ENCODE assay signal across 24 cellular contexts in genomic region chr9:77957652-77958051, GRCh38.
DNase-seq lines count a peak whose midpoint lies in the region; ATAC-seq, FAIRE-seq and TF ChIP-seq lines count a peak whose summit lies in the region.
"Had no signal": no experiment of that assay in that cellular context is flagged by ENCODE, and none has a peak within 500 bp of the region (broad histone marks: within the 10 kb centered on the region; RNA-seq: fewer than 3 reads in every experiment).

No MANE protein-coding gene starts in this region.

- DNase-seq in DMS 273 (lab: John Stamatoyannopoulos, UW; ENCODE audit: unreplicated experiment) = peak; percentile 55
- DNase-seq in DMS 273 treated with DMSO at 0.1 percent for 48 hours (lab: John Stamatoyannopoulos, UW) = no peak
- DNase-seq in HUDEP-2 (lab: John Stamatoyannopoulos, UW; ENCODE audit: unreplicated experiment in 76 of 76) = peak in 52 of 76 experiments; percentile 8 to 66 (median 36)
- DNase-seq in T-helper 17 cell = no peak
- DNase-seq in keratinocyte (ENCODE audit: low read depth, low spot score) = no peak
- no peak for DNase-seq in stimulated activated naive B cell treated with anti-CD40 and anti-IgM and Interleukin-4, amounts not matched to agents 10 μg/mL and 1 μg/mL and 100 μg/mL, for 72 hours
- DNase-seq in NCI-H1048 (lab: John Stamatoyannopoulos, UW) = no peak
- DNase-seq: activated CD8-positive, alpha-beta memory T cell treated with anti-CD3 and anti-CD28 coated beads, Interleukin-2, amount 50 U/mL, for 4 hours; activated naive CD4-positive, alpha-beta T cell treated with anti-CD3 and anti-CD28 coated beads, Interleukin-2, amount 10 ng/mL, durations not matched to agents 7 days and 5 days; body of pancreas; DMS53; dorsolateral prefrontal cortex; hippocampal formation; left colon; NCI-H1092 treated with DMSO at 0.1 percent for 48 hours; NK-92 treated with Interleukin-12 subunit alpha and Interleukin-12 subunit beta, amount 100 ng/mL, for 24 hours; pancreas; Right ventricle myocardium superior had no signal

- H3K79me2 ChIP-seq in keratinocyte (ENCODE audit: control insufficient read depth, insufficient read depth, low read length) = peaks cover 67% of the 10 kb centered on the region

- peaks cover 2% of the 10 kb centered on the region for H3K36me3 Mint-ChIP-seq in T-helper 17 cell (ENCODE audit: low read depth)
- no peaks in the 10 kb centered on the region for H3K36me3 Mint-ChIP-seq in stimulated activated naive B cell treated with anti-CD40 and anti-IgM and Interleukin-4, amounts not matched to agents 10 μg/mL and 1 μg/mL and 100 μg/mL, for 72 hours

- peaks cover 3% of the 10 kb centered on the region for H4K20me1 ChIP-seq in keratinocyte (ENCODE audit: control insufficient read depth, extremely low read depth, insufficient read depth, low read length)

- H3K4me1 ChIP-seq in keratinocyte (ENCODE audit: control insufficient read depth, extremely low read depth, insufficient read depth, low read length) = peaks cover 25% of the 10 kb centered on the region
- H3K4me1 ChIP-seq: BLaER1 had no signal

- peak; percentile 97 for FAIRE-seq in keratinocyte (lab: Jason Lieb, UNC)
- FAIRE-seq: GM18507, HTR-8/SVneo, pancreas had no signal

- H3K4me2 ChIP-seq in keratinocyte (ENCODE audit: control insufficient read depth, extremely low read depth, insufficient read depth, low read depth, low read length) = peak overlapping the region; percentile 54
- H3K4me2 ChIP-seq: BLaER1 had no signal

- H3K9ac ChIP-seq in keratinocyte (ENCODE audit: control insufficient read depth, extremely low read depth, insufficient read depth, low read length) = no peak overlapping the region
- H3K9ac ChIP-seq: BLaER1 had no signal

- H3K9me3 ChIP-seq in T-helper 17 cell (ENCODE audit: control insufficient read depth, low read length, poor library complexity, severe bottlenecking) = no peaks in the 10 kb centered on the region
- no peaks in the 10 kb centered on the region for H3K9me3 ChIP-seq in keratinocyte (ENCODE audit: control insufficient read depth, low read depth, low read length)
- H3K9me3 ChIP-seq: BLaER1, body of pancreas, pancreas, tibial nerve had no signal

- H3K27ac ChIP-seq in keratinocyte (ENCODE audit: control insufficient read depth, insufficient read depth, low read length) = peak overlapping the region; percentile 67
- H3K27ac ChIP-seq: 22Rv1, BLaER1, body of pancreas, dorsolateral prefrontal cortex, pancreas, tibial nerve had no signal

- dilution Hi-C loops in keratinocyte (cut with MboI; ENCODE audit: extremely low pct_ligation_motif_present, low sequenced_read_pairs) = no loop called here

- ATAC-seq in T-helper 17 cell (no peak), HG02610 (IDR thresholded peaks at IDR 0.05; ENCODE audit: unreplicated experiment) (no peak)
- no peak for ATAC-seq in stimulated activated naive B cell treated with anti-CD40 and anti-IgM and Interleukin-4, amounts not matched to agents 10 μg/mL and 1 μg/mL and 100 μg/mL, for 72 hours (replicated peaks)
- ATAC-seq: body of pancreas, left colon, pancreas had no signal

- TF ChIP-seq CTCF in keratinocyte (optimal IDR thresholded peaks at IDR 0.05 in 1 of 3, IDR thresholded peaks at IDR 0.05 in 1 of 3, conservative IDR thresholded peaks at IDR 0.05 in 1 of 3; ENCODE audit: extremely low read depth in 1 of 3, insufficient read depth in 2 of 3, low read length in 3 of 3) = no peak

- no peaks in the 10 kb centered on the region for H3K27me3 Mint-ChIP-seq in T-helper 17 cell
- peaks cover 0 to 19% of the 10 kb centered on the region in 2 donors for H3K27me3 Mint-ChIP-seq in stimulated activated naive B cell treated with anti-CD40 and anti-IgM and Interleukin-4, amounts not matched to agents 10 μg/mL and 1 μg/mL and 100 μg/mL, for 72 hours
- H3K27me3 Mint-ChIP-seq: activated naive CD4-positive, alpha-beta T cell treated with anti-CD3 and anti-CD28 coated beads, Interleukin-2, amount 10 ng/mL, durations not matched to agents 7 days and 5 days had no signal

- H3K27me3 ChIP-seq in keratinocyte (ENCODE audit: control insufficient read depth, extremely low read depth, insufficient read depth, low read length) = no peaks in the 10 kb centered on the region
- H3K27me3 ChIP-seq: BLaER1, body of pancreas, dorsolateral prefrontal cortex, pancreas, tibial nerve had no signal

- H3K36me3 ChIP-seq in keratinocyte (ENCODE audit: control insufficient read depth in 2 of 2, extremely low read depth in 1 of 2, insufficient read depth in 2 of 2, low read length in 2 of 2) = no peaks in the 10 kb centered on the region
- H3K36me3 ChIP-seq: BLaER1, pancreas, tibial nerve had no signal

- H3K9me3 Mint-ChIP-seq in stimulated activated naive B cell treated with anti-CD40 and anti-IgM and Interleukin-4, amounts not matched to agents 10 μg/mL and 1 μg/mL and 100 μg/mL, for 72 hours = no peaks in the 10 kb centered on the region
- H3K9me3 Mint-ChIP-seq: activated naive CD4-positive, alpha-beta T cell treated with anti-CD3 and anti-CD28 coated beads, Interleukin-2, amount 10 ng/mL, durations not matched to agents 7 days and 5 days had no signal

- H2AFZ ChIP-seq in keratinocyte (ENCODE audit: control insufficient read depth, low read length) = no peak overlapping the region

- peak overlapping the region; percentile 29 for H3K27ac Mint-ChIP-seq in T-helper 17 cell
- H3K27ac Mint-ChIP-seq in stimulated activated naive B cell treated with anti-CD40 and anti-IgM and Interleukin-4, amounts not matched to agents 10 μg/mL and 1 μg/mL and 100 μg/mL, for 72 hours = no peak overlapping the region
- H3K27ac Mint-ChIP-seq: activated naive CD4-positive, alpha-beta T cell treated with anti-CD3 and anti-CD28 coated beads, Interleukin-2, amount 10 ng/mL, durations not matched to agents 7 days and 5 days had no signal

- H3K9me1 ChIP-seq in keratinocyte (ENCODE audit: control insufficient read depth, extremely low read depth, insufficient read depth, low read length) = no peaks in the 10 kb centered on the region

- no peak overlapping the region for H3K4me3 ChIP-seq in keratinocyte (ENCODE audit: control insufficient read depth in 2 of 3, extremely low read depth in 1 of 3, insufficient read depth in 2 of 3, low read depth in 1 of 3, low read length in 3 of 3)
- H3K4me3 ChIP-seq: BLaER1, body of pancreas, dorsolateral prefrontal cortex, pancreas, tibial nerve had no signal

- peaks cover 39% of the 10 kb centered on the region for H3K4me1 Mint-ChIP-seq in T-helper 17 cell
- H3K4me1 Mint-ChIP-seq in stimulated activated naive B cell treated with anti-CD40 and anti-IgM and Interleukin-4, amounts not matched to agents 10 μg/mL and 1 μg/mL and 100 μg/mL, for 72 hours = no peaks in the 10 kb centered on the region

- no peak overlapping the region for H3K4me3 Mint-ChIP-seq in T-helper 17 cell
- no peak overlapping the region for H3K4me3 Mint-ChIP-seq in stimulated activated naive B cell treated with anti-CD40 and anti-IgM and Interleukin-4, amounts not matched to agents 10 μg/mL and 1 μg/mL and 100 μg/mL, for 72 hours
- H3K4me3 Mint-ChIP-seq: activated naive CD4-positive, alpha-beta T cell treated with anti-CD3 and anti-CD28 coated beads, Interleukin-2, amount 10 ng/mL, durations not matched to agents 7 days and 5 days had no signal

Comparison
In these comparisons a context has a peak if more than half of its experiments do, and no peak if none do; other contexts are left out.
1. DNase-seq: peak in DMS 273 (single experiment) and HUDEP-2 (52 of 76); none in DMS 273 treated with DMSO at 0.1 percent for 48 hours (single experiment), T-helper 17 cell (0 of 3), keratinocyte (single experiment), stimulated activated naive B cell treated with anti-CD40 and anti-IgM and Interleukin-4, amounts not matched to agents 10 μg/mL and 1 μg/mL and 100 μg/mL, for 72 hours (single experiment) and NCI-H1048 (single experiment).